24 cellular contexts compared by ENCODE assay signal in genomic region chr22:45865561-45866397, GRCh38.
DNase-seq lines count a peak whose midpoint lies in the region; ATAC-seq and TF ChIP-seq lines count a peak whose summit lies in the region.
"Had no signal": no experiment of that assay in that cellular context is flagged by ENCODE, and none has a peak within 500 bp of the region (broad histone marks: within the 10 kb centered on the region; RNA-seq: fewer than 3 reads in every experiment).

No MANE protein-coding gene starts in this region.

- no peaks in the 10 kb centered on the region for H3K36me3 Mint-ChIP-seq in glutamatergic neuron (ENCODE audit: unreplicated experiment)
- H3K36me3 Mint-ChIP-seq: natural killer cell treated with Interleukin-12 subunit alpha and Interleukin-12 subunit beta and Interleukin-15 and Interleukin-18, amount 100 ng/mL, for 72 hours; stimulated activated memory B cell treated with anti-CD40 and anti-IgM and Interleukin-4, amounts not matched to agents 10 μg/mL and 1 μg/mL and 100 μg/mL, for 72 hours had no signal

- H3K36me3 ChIP-seq in transverse colon = no peaks in the 10 kb centered on the region
- H3K36me3 ChIP-seq: brain microvascular endothelial cell, WERI-Rb-1 had no signal

- TF ChIP-seq CTCF in glutamatergic neuron (IDR thresholded peaks at IDR 0.05; ENCODE audit: partially characterized antibody, unreplicated experiment) = no peak
- no peak for TF ChIP-seq CTCF in omental fat pad (IDR thresholded peaks at IDR 0.05)
- TF ChIP-seq CTCF in transverse colon (IDR thresholded peaks at IDR 0.05) = no peak

- peaks cover 6% of the 10 kb centered on the region for H3K4me1 Mint-ChIP-seq in glutamatergic neuron (ENCODE audit: low read depth, unreplicated experiment)

- H3K9me3 Mint-ChIP-seq in glutamatergic neuron (ENCODE audit: unreplicated experiment) = peaks cover 9% of the 10 kb centered on the region
- H3K9me3 Mint-ChIP-seq: activated T-cell treated with anti-CD3 and anti-CD28 coated beads, Interleukin-2, amount 50 U/mL, for 72 hours; natural killer cell treated with Interleukin-12 subunit alpha and Interleukin-12 subunit beta and Interleukin-15 and Interleukin-18, amount 100 ng/mL, for 72 hours; T-helper 1 cell treated with Interleukin-12 subunit alpha and Interleukin-12 subunit beta and Interleukin-4 antibody, amounts not matched to agents 30 μg/mL and 1 μg/mL, for 36 hours had no signal

- H3K4me3 Mint-ChIP-seq in glutamatergic neuron (ENCODE audit: unreplicated experiment) = peak overlapping the region; percentile 30
- H3K4me3 Mint-ChIP-seq: activated CD8-positive, alpha-beta T cell treated with anti-CD3 and anti-CD28 coated beads for 36 hours; activated naive CD8-positive, alpha-beta T cell treated with anti-CD3 and anti-CD28 coated beads for 36 hours; activated T-cell treated with anti-CD3 and anti-CD28 coated beads, Interleukin-2, amount 50 U/mL, for 72 hours; natural killer cell treated with Interleukin-12 subunit alpha and Interleukin-12 subunit beta and Interleukin-15 and Interleukin-18, amount 100 ng/mL, for 72 hours; stimulated activated memory B cell treated with anti-CD40 and anti-IgM and Interleukin-4, amounts not matched to agents 10 μg/mL and 1 μg/mL and 100 μg/mL, for 72 hours; T-helper 1 cell treated with Interleukin-12 subunit alpha and Interleukin-12 subunit beta and Interleukin-4 antibody, amounts not matched to agents 30 μg/mL and 1 μg/mL, for 36 hours had no signal

- no peak for TF ChIP-seq EP300 in transverse colon (IDR thresholded peaks at IDR 0.05; ENCODE audit: low read depth)

- peaks cover 18% of the 10 kb centered on the region for H3K27me3 Mint-ChIP-seq in glutamatergic neuron (ENCODE audit: unreplicated experiment)

- H3K4me1 ChIP-seq in transverse colon = peaks cover 0 to 22% (median 13%) of the 10 kb centered on the region in 4 donors

- H3K27ac ChIP-seq in transverse colon = no peak overlapping the region
- H3K27ac ChIP-seq: brain microvascular endothelial cell, HL-60, tibial artery, WERI-Rb-1 had no signal

- H3K9me3 ChIP-seq in transverse colon = no peaks in the 10 kb centered on the region

- no peak overlapping the region for H3K4me3 ChIP-seq in transverse colon

- H3K27ac Mint-ChIP-seq in glutamatergic neuron (ENCODE audit: unreplicated experiment) = no peak overlapping the region
- H3K27ac Mint-ChIP-seq: activated CD8-positive, alpha-beta T cell treated with anti-CD3 and anti-CD28 coated beads for 36 hours; activated naive CD8-positive, alpha-beta T cell treated with anti-CD3 and anti-CD28 coated beads for 36 hours; activated T-cell treated with anti-CD3 and anti-CD28 coated beads, Interleukin-2, amount 50 U/mL, for 72 hours; natural killer cell treated with Interleukin-12 subunit alpha and Interleukin-12 subunit beta and Interleukin-15 and Interleukin-18, amount 100 ng/mL, for 72 hours; stimulated activated memory B cell treated with anti-CD40 and anti-IgM and Interleukin-4, amounts not matched to agents 10 μg/mL and 1 μg/mL and 100 μg/mL, for 72 hours; T-helper 1 cell treated with Interleukin-12 subunit alpha and Interleukin-12 subunit beta and Interleukin-4 antibody, amounts not matched to agents 30 μg/mL and 1 μg/mL, for 36 hours had no signal

- no peak for TF ChIP-seq POLR2A in transverse colon (IDR thresholded peaks at IDR 0.05)

- intact Hi-C loops in transverse colon (cut with DNase I; ENCODE audit: low total_unique reads) = no loop called here

- DNase-seq in D341Med (ENCODE audit: low spot score) = peak; percentile 34
- DNase-seq in NCI-H1694 treated with DMSO at 0.1 percent for 48 hours (lab: John Stamatoyannopoulos, UW) = peak; percentile 64
- DNase-seq in glutamatergic neuron = no peak
- no peak for DNase-seq in omental fat pad (ENCODE audit: low spot score)
- no peak for DNase-seq in activated naive CD4-positive, alpha-beta T cell treated with Interleukin-2 at 50 U/mL for 16 hours
- DNase-seq in transverse colon = no peak
- DNase-seq in NCI-H187 treated with DMSO at 0.1 percent for 48 hours (lab: John Stamatoyannopoulos, UW) = no peak
- DNase-seq: activated CD8-positive, alpha-beta T cell treated with anti-CD3 and anti-CD28 coated beads for 36 hours; activated naive CD8-positive, alpha-beta T cell treated with anti-CD3 and anti-CD28 coated beads for 36 hours; activated T-cell treated with anti-CD3 and anti-CD28 coated beads, Interleukin-2, amount 50 U/mL, for 72 hours; brain microvascular endothelial cell; CD4-positive, CD25-positive, alpha-beta regulatory T cell; dermis blood vessel endothelial cell; DMS79 treated with DMSO at 0.1 percent for 48 hours; KBM-7; mesenchymal stem cell; NCI-H2171; tibial artery; WERI-Rb-1 had no signal

- H3K27me3 ChIP-seq in transverse colon = peaks cover 72% of the 10 kb centered on the region

- peak; percentile 25 for ATAC-seq in omental fat pad (ENCODE audit: low FRiP score)
- no peak for ATAC-seq in GM19395 (IDR thresholded peaks at IDR 0.05; ENCODE audit: unreplicated experiment)
- ATAC-seq: activated CD8-positive, alpha-beta T cell treated with anti-CD3 and anti-CD28 coated beads for 36 hours; activated T-cell treated with anti-CD3 and anti-CD28 coated beads, Interleukin-2, amount 50 U/mL, for 72 hours; stimulated activated memory B cell treated with anti-CD40 and anti-IgM and Interleukin-4, amounts not matched to agents 10 μg/mL and 1 μg/mL and 100 μg/mL, for 72 hours had no signal

- in situ Hi-C loops in transverse colon (cut with MboI; ENCODE audit: low pct_ligation_motif_present in 1 of 4, low pct_unique_long_range_greater_than_20kb in 1 of 4, low sequenced_read_pairs in 3 of 4) = no loop called here

- WGBS in transverse colon (ENCODE audit: low coverage in 1 of 2), 2 donors = 89 to 94% methylated on average over 12 to 41 of the region's 41 CpGs

Comparison
In these comparisons a context has a peak if more than half of its experiments do, and no peak if none do; other contexts are left out.
1. DNase-seq: peak in D341Med (single experiment) and NCI-H1694 treated with DMSO at 0.1 percent for 48 hours (single experiment); none in glutamatergic neuron (single experiment), omental fat pad (single experiment), activated naive CD4-positive, alpha-beta T cell treated with Interleukin-2 at 50 U/mL for 16 hours (single experiment), transverse colon (single experiment) and NCI-H187 treated with DMSO at 0.1 percent for 48 hours (single experiment).